1 cellular context compared by ENCODE assay signal in genomic region chr11:62925308-62925707, GRCh38.
TF ChIP-seq lines count a peak whose summit lies in the region.

No MANE protein-coding gene starts in this region.

TF ChIP-seq in IMR-90, 13 proteins besides CTCF, POLR2A, EP300 and RAD21:
- TF ChIP-seq CHD1 (IDR thresholded peaks at IDR 0.05; ENCODE audit: low read depth, low read length) (no peak), RFX5 (IDR thresholded peaks at IDR 0.05; ENCODE audit: low read depth, low read length) (no peak), BHLHE40 (IDR thresholded peaks at IDR 0.05; ENCODE audit: low read depth, low read length) (no peak), MAZ (IDR thresholded peaks at IDR 0.05; ENCODE audit: borderline replicate concordance, low read depth, low read length) (no peak), CEBPB (IDR thresholded peaks at IDR 0.05; ENCODE audit: low read depth, low read length) (no peak), ELK1 (IDR thresholded peaks at IDR 0.05; ENCODE audit: borderline replicate concordance, low read depth, low read length) (no peak), NFE2L2 (IDR thresholded peaks at IDR 0.05; ENCODE audit: low read depth, low read length) (no peak)
